In the genomic region with DNA sequence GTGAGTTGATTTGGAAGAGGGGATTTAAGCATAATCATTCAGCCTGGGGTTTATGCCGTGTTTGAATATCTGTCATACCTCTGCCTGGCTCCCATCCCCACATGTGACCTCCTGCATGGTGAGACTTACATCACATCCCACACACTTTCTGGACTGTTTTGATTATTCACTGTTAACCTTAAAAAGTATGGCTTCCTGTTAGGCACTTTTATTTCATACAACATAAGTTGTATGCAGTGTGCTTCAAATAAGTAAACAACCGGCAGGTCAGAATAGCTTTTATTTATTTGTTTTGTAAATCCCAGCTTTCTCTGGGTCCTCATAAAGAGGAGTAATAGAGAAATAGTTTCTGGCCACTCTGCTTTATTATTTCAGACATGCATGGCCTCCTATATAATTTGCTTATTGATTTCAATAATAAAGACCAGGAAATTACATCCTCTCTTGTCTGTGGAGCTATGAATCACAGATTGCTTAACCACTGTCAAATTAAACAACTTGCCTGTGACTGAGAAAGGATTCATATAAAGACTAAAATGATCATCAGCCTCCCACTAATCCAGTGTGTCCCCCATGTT, we compare ENCODE assay signal across 16 cellular contexts.
DNase-seq lines count a peak whose midpoint lies in the region; ATAC-seq, FAIRE-seq and TF ChIP-seq lines count a peak whose summit lies in the region.
"Had no signal": no experiment of that assay in that cellular context is flagged by ENCODE, and none has a peak within 500 bp of the region (broad histone marks: within the 10 kb centered on the region; RNA-seq: fewer than 3 reads in every experiment).

No MANE protein-coding gene starts in this region.

- peak overlapping the region; percentile 31 for H3K27ac ChIP-seq in VCaP
- H3K27ac ChIP-seq: esophagus squamous epithelium had no signal

- DNase-seq in AG10803 (ENCODE audit: low read depth) (peak; percentile 36), HT1080 (ENCODE audit: low read depth) (peak; percentile 23), foreskin fibroblast (peak; percentile 26 to 43), urothelium cell line (ENCODE audit: low spot score) (no peak), left cardiac atrium (no peak), DMS114 treated with DMSO at 0.1 percent for 48 hours (lab: John Stamatoyannopoulos, UW; ENCODE audit: unreplicated experiment) (no peak)
- DNase-seq: activated CD4-positive, alpha-beta memory T cell treated with anti-CD3 and anti-CD28 coated beads, Interleukin-2, amount 10 ng/mL, durations not matched to agents 7 days and 5 days; activated effector memory CD4-positive, alpha-beta T cell treated with anti-CD3 and anti-CD28 coated beads, Interleukin-2, amount 50 U/mL, for 16 hours; esophagus squamous epithelium; KBM-7; NCI-H2171; stimulated activated CD4-positive, alpha-beta T cell treated with anti-CD3 and anti-CD28 coated beads, Interleukin-4, amount 100 ng/mL, for 4 hours; stimulated activated naive CD8-positive, alpha-beta T cell treated with anti-CD3 and anti-CD28 coated beads, Interleukin-15, amount 100 ng/mL, for 72 hours; T-helper 9 cell had no signal

- no peak for FAIRE-seq in urothelium cell line (lab: Jason Lieb, UNC)

- TF ChIP-seq CTCF in AG10803 (conservative IDR thresholded peaks at IDR 0.05; ENCODE audit: low read length) = no peak
- TF ChIP-seq CTCF in VCaP (conservative IDR thresholded peaks at IDR 0.05) = no peak
- no peak for TF ChIP-seq CTCF in foreskin fibroblast (IDR thresholded peaks at IDR 0.05; ENCODE audit: low read depth, low read length)

- H3K4me3 ChIP-seq in AG10803 (ENCODE audit: low read length) (no peak overlapping the region), foreskin fibroblast (ENCODE audit: low read depth in 1 of 2, low read length in 2 of 2) (no peak overlapping the region)
- H3K4me3 ChIP-seq: esophagus squamous epithelium had no signal

- ATAC-seq in left cardiac atrium (no peak), GM19455 (IDR thresholded peaks at IDR 0.05; ENCODE audit: unreplicated experiment) (no peak)
- ATAC-seq: stimulated activated naive CD8-positive, alpha-beta T cell treated with anti-CD3 and anti-CD28 coated beads, Interleukin-15, amount 100 ng/mL, for 72 hours had no signal

- intact Hi-C loops in left cardiac atrium (cut with DNase I) = no loop called here

Comparison
In these comparisons a context has a peak if more than half of its experiments do, and no peak if none do; other contexts are left out.
1. DNase-seq: peak in AG10803 (single experiment), HT1080 (single experiment) and foreskin fibroblast (2 of 2); none in urothelium cell line (single experiment), left cardiac atrium (single experiment) and DMS114 treated with DMSO at 0.1 percent for 48 hours (single experiment).